In genomic region chr12:123141615-123142517, GRCh38 we compare ENCODE assay signal across 8 cellular contexts. TPM values are rescaled to one million over a fixed set of nuclear protein-coding genes. Genes with fewer than 3 reads are reported as not detected.
A peak's percentile ranks its signal among the peaks of the same experiment; 100 is the strongest.
DNase-seq lines count a peak whose midpoint lies in the region; ATAC-seq lines count a peak whose summit lies in the region.

No MANE protein-coding gene starts in this region.

- H3K27ac ChIP-seq in cingulate gyrus (ENCODE audit: low read depth, low read length) = peak overlapping the region; percentile 77
- H3K27ac ChIP-seq in mesodermal cell (ENCODE audit: low read depth, low read length, severe bottlenecking) = peak overlapping the region; percentile 92
- H3K27ac ChIP-seq in aorta (ENCODE audit: low read depth in 1 of 2, low read length in 2 of 2) = peak overlapping the region in 1 of 2 donors; percentile 23

- no peaks in the 10 kb centered on the region for H3K36me3 Mint-ChIP-seq in activated CD4-positive, alpha-beta memory T cell treated with anti-CD3 and anti-CD28 coated beads, Interleukin-2, amount 10 ng/mL, durations not matched to agents 7 days and 5 days (ENCODE audit: low read depth)

- peak; percentile 85 for ATAC-seq in aorta (ENCODE audit: low FRiP score)
- no peak for ATAC-seq in GM18517 (IDR thresholded peaks at IDR 0.05; ENCODE audit: unreplicated experiment)

- intact Hi-C loops in aorta (cut with DNase I) = no loop called here

- H3K9me3 Mint-ChIP-seq in activated CD4-positive, alpha-beta memory T cell treated with anti-CD3 and anti-CD28 coated beads, Interleukin-2, amount 10 ng/mL, durations not matched to agents 7 days and 5 days = no peaks in the 10 kb centered on the region

- peaks cover 4% of the 10 kb centered on the region for H3K4me1 Mint-ChIP-seq in activated CD4-positive, alpha-beta memory T cell treated with anti-CD3 and anti-CD28 coated beads, Interleukin-2, amount 10 ng/mL, durations not matched to agents 7 days and 5 days

- H3K4me1 ChIP-seq in mesodermal cell (ENCODE audit: control insufficient read depth, insufficient read depth, low read length, poor library complexity, severe bottlenecking) (peaks cover 44% of the 10 kb centered on the region), aorta (ENCODE audit: control insufficient read depth in 1 of 2, insufficient read depth in 2 of 2, low read length in 2 of 2) (no peaks in the 10 kb centered on the region)

- no peaks in the 10 kb centered on the region for H3K9me3 ChIP-seq in mesodermal cell (ENCODE audit: control insufficient read depth, low read length)
- H3K9me3 ChIP-seq in aorta (ENCODE audit: control insufficient read depth, low read length) = no peaks in the 10 kb centered on the region

- peak; percentile 29 to 42 for DNase-seq in SHP77 (lab: John Stamatoyannopoulos, UW)
- no peak for DNase-seq in SHP77 treated with DMSO at 0.1 percent for 48 hours (lab: John Stamatoyannopoulos, UW)
- DNase-seq in aorta = peak; percentile 77 to 83
- no peak for DNase-seq in activated CD4-positive, alpha-beta memory T cell treated with anti-CD3 and anti-CD28 coated beads, Interleukin-2, amount 10 ng/mL, durations not matched to agents 7 days and 5 days
- DNase-seq in SIG-M5 treated with dmso at 0.1 percent for 504 hours (lab: John Stamatoyannopoulos, UW; ENCODE audit: unreplicated experiment) = no peak

- POLR2A ChIA-PET in activated CD4-positive, alpha-beta memory T cell treated with anti-CD3 and anti-CD28 coated beads, Interleukin-2, amount 10 ng/mL, durations not matched to agents 7 days and 5 days (lab: Charles Lee) = no interaction called here

- no peak overlapping the region for H3K27ac Mint-ChIP-seq in activated CD4-positive, alpha-beta memory T cell treated with anti-CD3 and anti-CD28 coated beads, Interleukin-2, amount 10 ng/mL, durations not matched to agents 7 days and 5 days

- H3K4me3 ChIP-seq in mesodermal cell (ENCODE audit: extremely low read depth, insufficient read depth, low read length, poor library complexity, severe bottlenecking) = no peak overlapping the region
- no peak overlapping the region for H3K4me3 ChIP-seq in aorta (ENCODE audit: low read length in 2 of 2)

- H3K27me3 Mint-ChIP-seq in activated CD4-positive, alpha-beta memory T cell treated with anti-CD3 and anti-CD28 coated beads, Interleukin-2, amount 10 ng/mL, durations not matched to agents 7 days and 5 days = no peaks in the 10 kb centered on the region

- no peak overlapping the region for H3K4me3 Mint-ChIP-seq in activated CD4-positive, alpha-beta memory T cell treated with anti-CD3 and anti-CD28 coated beads, Interleukin-2, amount 10 ng/mL, durations not matched to agents 7 days and 5 days

- H3K36me3 ChIP-seq in mesodermal cell (ENCODE audit: control insufficient read depth, insufficient read depth, low read length) (peaks cover 13% of the 10 kb centered on the region), aorta (ENCODE audit: control insufficient read depth in 1 of 2, insufficient read depth in 2 of 2, low read length in 1 of 2) (no peaks in the 10 kb centered on the region)

- WGBS in mesodermal cell (ENCODE audit: insufficient coverage in 2 of 2), 2 experiments = 54 to 58% methylated on average over 9 to 12 of the region's 15 CpGs
- WGBS in aorta, 2 donors = 57 to 59% methylated on average over 15 of the region's 15 CpGs

- H3K27me3 ChIP-seq in aorta (ENCODE audit: control insufficient read depth in 1 of 2, insufficient read depth in 2 of 2, low read length in 1 of 2) = no peaks in the 10 kb centered on the region

- CTCF ChIA-PET in activated CD4-positive, alpha-beta memory T cell treated with anti-CD3 and anti-CD28 coated beads, Interleukin-2, amount 10 ng/mL, durations not matched to agents 7 days and 5 days (lab: Charles Lee) = interaction anchor here (0.6 kb wide), 1 partner anchor 33 kb away, joined by 4 read pairs; no protein-coding TSS in a partner anchor

RNA-seq across cellular contexts. Expression of gene PITPNM2, which starts 9.0 kb away (rescaled TPM):
- 8.0 TPM for polyA plus RNA-seq in mesodermal cell (2013, experiment 1 of 2)
- polyA plus RNA-seq in mesodermal cell (2013, experiment 2 of 2) = 8.8 TPM
- 10 to 100 TPM; 18.1 to 32.4 TPM for total RNA-seq in aorta
- polyA plus RNA-seq in aorta = 1 to 10 TPM; 1.1 to 5.3 TPM
- total RNA-seq in activated CD4-positive, alpha-beta memory T cell treated with anti-CD3 and anti-CD28 coated beads, Interleukin-2, amount 10 ng/mL, durations not matched to agents 7 days and 5 days = 1 to 10 TPM; 8.1 to 9.3 TPM

Comparison
In these comparisons a context has a peak if more than half of its experiments do, and no peak if none do; other contexts are left out.
1. DNase-seq: peak in SHP77 (2 of 2) and aorta (2 of 2); none in SHP77 treated with DMSO at 0.1 percent for 48 hours (single experiment), activated CD4-positive, alpha-beta memory T cell treated with anti-CD3 and anti-CD28 coated beads, Interleukin-2, amount 10 ng/mL, durations not matched to agents 7 days and 5 days (single experiment) and SIG-M5 treated with dmso at 0.1 percent for 504 hours (single experiment).